27 cellular contexts compared by ENCODE assay signal in genomic region chr7:16765436-16765859, GRCh38. TPM values are rescaled to one million over a fixed set of nuclear protein-coding genes. Genes with fewer than 3 reads are reported as not detected.
DNase-seq lines count a peak whose midpoint lies in the region; ATAC-seq and TF ChIP-seq lines count a peak whose summit lies in the region.
"Had no signal": no experiment of that assay in that cellular context is flagged by ENCODE, and none has a peak within 500 bp of the region (broad histone marks: within the 10 kb centered on the region; RNA-seq: fewer than 3 reads in every experiment).

No MANE protein-coding gene starts in this region.

- H3K27me3 Mint-ChIP-seq in activated B cell treated with CpG ODN at 0.5 μM for 24 hours: no peaks in the 10 kb centered on the region
- H3K27me3 Mint-ChIP-seq: activated CD4-positive, alpha-beta T cell treated with anti-CD3 and anti-CD28 coated beads, Interleukin-2, amount 10 ng/mL, durations not matched to agents 7 days and 5 days; activated CD8-positive, alpha-beta memory T cell treated with anti-CD3 and anti-CD28 coated beads, Interleukin-2, amount 10 ng/mL, durations not matched to agents 7 days and 5 days; CD4-positive, alpha-beta T cell had no signal

- H3K27me3 ChIP-seq in heart left ventricle (no peaks in the 10 kb centered on the region), transverse colon (no peaks in the 10 kb centered on the region)
- H3K27me3 ChIP-seq: body of pancreas, foreskin keratinocyte, right lobe of liver had no signal

- intact Hi-C loops in heart left ventricle (cut with DNase I): no loop called here
- intact Hi-C loops in cardiac septum (cut with DNase I): no loop called here
- intact Hi-C loops in activated B cell treated with CpG ODN at 0.5 μM for 24 hours (cut with micrococcal nuclease): loop anchor here (1.0 kb wide), 2 partner anchors 8 to 9 kb away; no protein-coding TSS in a partner anchor
- intact Hi-C loops in mucosa of descending colon (cut with DNase I, micrococcal nuclease): no loop called here
- intact Hi-C loops in transverse colon (cut with DNase I; ENCODE audit: low total_unique reads): no loop called here

- peaks cover 0 to 11% (median 0%) of the 10 kb centered on the region in 12 donors for H3K4me1 ChIP-seq in heart left ventricle
- peaks cover 27% of the 10 kb centered on the region for H3K4me1 ChIP-seq in mucosa of descending colon (ENCODE audit: low read depth)
- H3K4me1 ChIP-seq in transverse colon: peaks cover 0 to 35% (median 9%) of the 10 kb centered on the region in 4 donors
- H3K4me1 ChIP-seq: right lobe of liver had no signal

- ATAC-seq in heart left ventricle (peak in 2 of 4 donors; percentile 31 to 73), activated B cell treated with CpG ODN at 0.5 μM for 24 hours (ENCODE audit: low read depth) (no peak), mucosa of descending colon (peak; percentile 78)
- ATAC-seq: activated CD8-positive, alpha-beta memory T cell treated with anti-CD3 and anti-CD28 coated beads, Interleukin-2, amount 10 ng/mL, durations not matched to agents 7 days and 5 days; activated T-cell treated with anti-CD3 and anti-CD28 coated beads, Interleukin-2, amount 50 U/mL, for 72 hours; body of pancreas; foreskin keratinocyte; HCT116; natural killer cell; SK-N-SH treated with all-trans-retinoic acid at 6 μM for 48 hours; stimulated activated effector memory CD8-positive, alpha-beta T cell treated with anti-CD3 and anti-CD28 coated beads, Interleukin-12 subunit alpha, Interleukin-12 subunit beta, amount 100 ng/mL, for 72 hours had no signal

- DNase-seq in heart left ventricle (no peak), cardiac septum (ENCODE audit: low spot score) (no peak), activated B cell treated with CpG ODN at 0.5 μM for 24 hours (no peak), mucosa of descending colon (peak in 1 of 3 donors; percentile 21), transverse colon (no peak), GM19240 (ENCODE audit: insufficient read length, low spot score) (no peak), NCI-H2081 (lab: John Stamatoyannopoulos, UW) (no peak)
- DNase-seq in stimulated activated CD4-positive, alpha-beta T cell treated with anti-CD3 and anti-CD28 coated beads, Interleukin-12 subunit alpha, Interleukin-12 subunit beta, amount 100 ng/mL, for 4 hours: no peak
- DNase-seq: activated CD4-positive, alpha-beta T cell treated with anti-CD3 and anti-CD28 coated beads, Interleukin-2, amount 10 ng/mL, durations not matched to agents 7 days and 5 days; activated CD8-positive, alpha-beta memory T cell treated with anti-CD3 and anti-CD28 coated beads, Interleukin-2, amount 10 ng/mL, durations not matched to agents 7 days and 5 days; activated naive CD4-positive, alpha-beta T cell treated with Interleukin-2 at 50 U/mL for 16 hours; activated T-cell treated with anti-CD3 and anti-CD28 coated beads, Interleukin-2, amount 50 U/mL, for 72 hours; body of pancreas; CD4-positive, alpha-beta T cell; foreskin keratinocyte; KBM-7; natural killer cell; NCI-H146; right lobe of liver; stimulated activated CD4-positive, alpha-beta T cell treated with anti-CD3 and anti-CD28 coated beads, Interleukin-4, amount 100 ng/mL, for 24 hours had no signal

- no peaks in the 10 kb centered on the region for H3K36me3 ChIP-seq in heart left ventricle
- no peaks in the 10 kb centered on the region for H3K36me3 ChIP-seq in mucosa of descending colon (ENCODE audit: low read depth)
- no peaks in the 10 kb centered on the region for H3K36me3 ChIP-seq in transverse colon
- H3K36me3 ChIP-seq: right lobe of liver had no signal

- TF ChIP-seq POLR2A in heart left ventricle (IDR thresholded peaks at IDR 0.05): no peak
- TF ChIP-seq POLR2A in transverse colon (IDR thresholded peaks at IDR 0.05): no peak

- 63 to 73% (median 71%) methylated on average over 2 of the region's 2 CpGs for WGBS in heart left ventricle, 4 donors
- 41 to 49% methylated on average over 2 of the region's 2 CpGs for WGBS in transverse colon (ENCODE audit: low coverage in 1 of 2), 2 donors

- in situ Hi-C loops in transverse colon (cut with MboI; ENCODE audit: low pct_ligation_motif_present in 1 of 4, low pct_unique_long_range_greater_than_20kb in 1 of 4, low sequenced_read_pairs in 3 of 4): no loop called here

- CTCF ChIA-PET in activated B cell treated with CpG ODN at 0.5 μM for 24 hours (lab: Charles Lee): no interaction called here

- no peak overlapping the region for H3K4me3 Mint-ChIP-seq in activated B cell treated with CpG ODN at 0.5 μM for 24 hours
- H3K4me3 Mint-ChIP-seq: activated CD4-positive, alpha-beta T cell treated with anti-CD3 and anti-CD28 coated beads, Interleukin-2, amount 10 ng/mL, durations not matched to agents 7 days and 5 days; activated CD8-positive, alpha-beta memory T cell treated with anti-CD3 and anti-CD28 coated beads, Interleukin-2, amount 10 ng/mL, durations not matched to agents 7 days and 5 days; activated T-cell treated with anti-CD3 and anti-CD28 coated beads, Interleukin-2, amount 50 U/mL, for 72 hours; CD4-positive, alpha-beta T cell; mesothelial cell of epicardium; natural killer cell; stimulated activated effector memory CD8-positive, alpha-beta T cell treated with anti-CD3 and anti-CD28 coated beads, Interleukin-12 subunit alpha, Interleukin-12 subunit beta, amount 100 ng/mL, for 72 hours had no signal

- H3K36me3 Mint-ChIP-seq in activated B cell treated with CpG ODN at 0.5 μM for 24 hours (ENCODE audit: low read depth): peaks cover 22% of the 10 kb centered on the region
- H3K36me3 Mint-ChIP-seq: activated CD8-positive, alpha-beta memory T cell treated with anti-CD3 and anti-CD28 coated beads, Interleukin-2, amount 10 ng/mL, durations not matched to agents 7 days and 5 days; natural killer cell; stimulated activated effector memory CD8-positive, alpha-beta T cell treated with anti-CD3 and anti-CD28 coated beads, Interleukin-12 subunit alpha, Interleukin-12 subunit beta, amount 100 ng/mL, for 72 hours had no signal

- H3K9me3 ChIP-seq in heart left ventricle (peaks cover 0 to 12% (median 0%) of the 10 kb centered on the region in 12 donors), mucosa of descending colon (no peaks in the 10 kb centered on the region), transverse colon (no peaks in the 10 kb centered on the region)
- H3K9me3 ChIP-seq: body of pancreas, right lobe of liver had no signal

- POLR2A ChIA-PET in activated B cell treated with CpG ODN at 0.5 μM for 24 hours (lab: Charles Lee): no interaction called here

- H3K27ac Mint-ChIP-seq in activated B cell treated with CpG ODN at 0.5 μM for 24 hours: peak overlapping the region; percentile 41
- H3K27ac Mint-ChIP-seq: activated CD4-positive, alpha-beta T cell treated with anti-CD3 and anti-CD28 coated beads, Interleukin-2, amount 10 ng/mL, durations not matched to agents 7 days and 5 days; activated CD8-positive, alpha-beta memory T cell treated with anti-CD3 and anti-CD28 coated beads, Interleukin-2, amount 10 ng/mL, durations not matched to agents 7 days and 5 days; activated T-cell treated with anti-CD3 and anti-CD28 coated beads, Interleukin-2, amount 50 U/mL, for 72 hours; CD4-positive, alpha-beta T cell; mesothelial cell of epicardium; natural killer cell; stimulated activated effector memory CD8-positive, alpha-beta T cell treated with anti-CD3 and anti-CD28 coated beads, Interleukin-12 subunit alpha, Interleukin-12 subunit beta, amount 100 ng/mL, for 72 hours had no signal

- no peak for TF ChIP-seq EP300 in transverse colon (IDR thresholded peaks at IDR 0.05; ENCODE audit: low read depth)

- H3K4me1 Mint-ChIP-seq in activated B cell treated with CpG ODN at 0.5 μM for 24 hours: peaks cover 74% of the 10 kb centered on the region
- H3K4me1 Mint-ChIP-seq: activated CD4-positive, alpha-beta T cell treated with anti-CD3 and anti-CD28 coated beads, Interleukin-2, amount 10 ng/mL, durations not matched to agents 7 days and 5 days; activated CD8-positive, alpha-beta memory T cell treated with anti-CD3 and anti-CD28 coated beads, Interleukin-2, amount 10 ng/mL, durations not matched to agents 7 days and 5 days; natural killer cell; stimulated activated effector memory CD8-positive, alpha-beta T cell treated with anti-CD3 and anti-CD28 coated beads, Interleukin-12 subunit alpha, Interleukin-12 subunit beta, amount 100 ng/mL, for 72 hours had no signal

- no peak for TF ChIP-seq CTCF in heart left ventricle (IDR thresholded peaks at IDR 0.05)
- TF ChIP-seq CTCF in activated B cell treated with CpG ODN at 0.5 μM for 24 hours (IDR thresholded peaks at IDR 0.05): no peak
- TF ChIP-seq CTCF in mucosa of descending colon (IDR thresholded peaks at IDR 0.05): no peak
- no peak for TF ChIP-seq CTCF in transverse colon (IDR thresholded peaks at IDR 0.05)

- H3K4me3 ChIP-seq in heart left ventricle: no peak overlapping the region
- no peak overlapping the region for H3K4me3 ChIP-seq in mucosa of descending colon
- no peak overlapping the region for H3K4me3 ChIP-seq in transverse colon
- H3K4me3 ChIP-seq: body of pancreas, right lobe of liver had no signal

- H3K27ac ChIP-seq in heart left ventricle (peak overlapping the region; percentile 49 to 74 (median 71)), transverse colon (peak overlapping the region; percentile 32 to 57 (median 48))
- H3K27ac ChIP-seq: foreskin keratinocyte, right lobe of liver had no signal

- no peaks in the 10 kb centered on the region for H3K9me3 Mint-ChIP-seq in activated B cell treated with CpG ODN at 0.5 μM for 24 hours
- H3K9me3 Mint-ChIP-seq: activated CD4-positive, alpha-beta T cell treated with anti-CD3 and anti-CD28 coated beads, Interleukin-2, amount 10 ng/mL, durations not matched to agents 7 days and 5 days; activated T-cell treated with anti-CD3 and anti-CD28 coated beads, Interleukin-2, amount 50 U/mL, for 72 hours; CD4-positive, alpha-beta T cell; natural killer cell; stimulated activated effector memory CD8-positive, alpha-beta T cell treated with anti-CD3 and anti-CD28 coated beads, Interleukin-12 subunit alpha, Interleukin-12 subunit beta, amount 100 ng/mL, for 72 hours had no signal

RNA-seq across cellular contexts. Expression of gene TSPAN13, which starts 11.9 kb away (rescaled TPM):
- 10 to 100 TPM in 7 of 9 donors, 1 to 10 TPM in 2; 7.4 to 24.7 (median 12.0) TPM for total RNA-seq in heart left ventricle
- 10 to 100 TPM; 16.9 to 39.5 TPM for polyA plus RNA-seq in heart left ventricle
- 13.5 TPM for total RNA-seq in cardiac septum
- total RNA-seq in activated B cell treated with CpG ODN at 0.5 μM for 24 hours: 15.1 and 17.8 TPM in 2 replicates
- total RNA-seq in mucosa of descending colon: 10 to 100 TPM; 38.9 to 91.4 (median 90.8) TPM
- total RNA-seq in transverse colon: 10 to 100 TPM in 3 of 4 donors, 1 to 10 TPM in 1; 6.8 to 44.4 (median 21.4) TPM

RNA-seq across cellular contexts. Expression of gene AGR2, which starts 39.4 kb away (rescaled TPM):
- total RNA-seq in heart left ventricle (not detected), cardiac septum (not detected), activated B cell treated with CpG ODN at 0.5 μM for 24 hours (not detected in 2 replicates), mucosa of descending colon (100 to 1,000 TPM; 191 to 861 (median 775) TPM), transverse colon (100 to 1,000 TPM in 3 of 4 donors, 10 to 100 TPM in 1; 32.9 to 297 (median 215) TPM)
- under 1 TPM in 1 of 2 donors, not detected in 1; 0.37 TPM for polyA plus RNA-seq in heart left ventricle
- total RNA-seq: A172; activated CD4-positive, alpha-beta T cell treated with anti-CD3 and anti-CD28 coated beads, Interleukin-2, amount 10 ng/mL, durations not matched to agents 7 days and 5 days; activated CD8-positive, alpha-beta memory T cell treated with anti-CD3 and anti-CD28 coated beads, Interleukin-2, amount 10 ng/mL, durations not matched to agents 7 days and 5 days; activated T-cell treated with anti-CD3 and anti-CD28 coated beads, Interleukin-2, amount 50 U/mL, for 72 hours; CD4-positive, alpha-beta T cell; natural killer cell; OCI-LY7; T-helper 2 cell treated with Interferon-gamma antibody and Interleukin-4, amounts not matched to agents 100 ng/mL and 5 ng/mL, for 36 hours had no signal

Comparison
In these comparisons a context has a peak if more than half of its experiments do, and no peak if none do; other contexts are left out.
1. RNA of gene AGR2, which starts 39.4 kb away (total RNA-seq): 191 to 861 TPM in mucosa of descending colon and 32.9 to 297 TPM in transverse colon; not detected in heart left ventricle, not detected in cardiac septum (single experiment) and not detected in activated B cell treated with CpG ODN at 0.5 μM for 24 hours; every median in the first group is over 10 times any median in the second.